ENCODE assay signal across 21 cellular contexts in genomic region chr13:110226051-110226562, GRCh38.
DNase-seq lines count a peak whose midpoint lies in the region; ATAC-seq, FAIRE-seq and TF ChIP-seq lines count a peak whose summit lies in the region.
"Had no signal": no experiment of that assay in that cellular context is flagged by ENCODE, and none has a peak within 500 bp of the region (broad histone marks: within the 10 kb centered on the region; RNA-seq: fewer than 3 reads in every experiment).

No MANE protein-coding gene starts in this region.

- DNase-seq in HepG2 (ENCODE audit: low spot score) (no peak), fibroblast of pulmonary artery (ENCODE audit: low read depth) (peak; percentile 68), amniotic stem cell (lab: John Stamatoyannopoulos, UW) (no peak), neuronal stem cell (ENCODE audit: low spot score) (no peak)
- DNase-seq in activated effector memory CD4-positive, alpha-beta T cell treated with anti-CD3 and anti-CD28 coated beads, Interleukin-2, amount 50 U/mL, for 16 hours: no peak
- DNase-seq: activated T-cell treated with anti-CD3 and anti-CD28 coated beads for 4 hours; COR-L47; dorsolateral prefrontal cortex; foreskin fibroblast; Karpas-422; NCI-H1694; NCI-H526 treated with DMSO at 0.1 percent for 48 hours; stimulated activated CD4-positive, alpha-beta T cell treated with anti-CD3 and anti-CD28 coated beads, Interleukin-4, amount 100 ng/mL, for 1 hour; T-helper 1 cell had no signal

- no peak overlapping the region for H3K9ac ChIP-seq in liver (ENCODE audit: low read depth in 1 of 2, low read length in 2 of 2)
- no peak overlapping the region for H3K9ac ChIP-seq in HepG2 (ENCODE audit: insufficient read depth, low read depth, low read length)
- no peak overlapping the region for H3K9ac ChIP-seq in rectal smooth muscle tissue (ENCODE audit: low read length)
- no peak overlapping the region for H3K9ac ChIP-seq in neuronal stem cell (ENCODE audit: low read depth, low read length, poor library complexity)

- H4K91ac ChIP-seq in neuronal stem cell (ENCODE audit: low read depth, low read length, poor library complexity): no peak overlapping the region

- no peak overlapping the region for H2BK120ac ChIP-seq in neuronal stem cell (ENCODE audit: low read depth, low read length)

- 57% methylated on average over 2 of the region's 2 CpGs for WGBS in liver
- 84% methylated on average over 2 of the region's 2 CpGs for WGBS in HepG2 (ENCODE audit: low lambda C conversion rate)
- no CpG with 5 or more reads among the region's 2 CpGs for WGBS in neuronal stem cell (ENCODE audit: extremely low coverage in 2 of 2, insufficient read length in 2 of 2, insufficient replicate concordance in 1 of 2), 2 donors

- peak; percentile 4 to 32 for TF ChIP-seq RAD21 in liver (IDR thresholded peaks at IDR 0.05)
- TF ChIP-seq RAD21 in HepG2 (CRISPR knock-in tag; IDR thresholded peaks at IDR 0.05): no peak

- no peak for TF ChIP-seq EP300 in HepG2 (IDR thresholded peaks at IDR 0.05; ENCODE audit: low read depth in 2 of 2, low read length in 2 of 2)
- no peak for TF ChIP-seq EP300 in HepG2 (CRISPR knock-in tag; IDR thresholded peaks at IDR 0.05; ENCODE audit: borderline replicate concordance)

- in situ Hi-C loops in HepG2 (cut with HindIII; ENCODE audit: extremely low pct_ligation_motif_present, low pct_unique_long_range_greater_than_20kb): no loop called here

- POLR2A ChIA-PET in HepG2 (lab: Yijun Ruan, JAX): no interaction called here

- CTCF ChIA-PET in HepG2 (lab: Yijun Ruan, JAX; ENCODE audit: low intra/inter-chr PET ratio, low total read pairs): no interaction called here

- no peak overlapping the region for H2AK5ac ChIP-seq in neuronal stem cell (ENCODE audit: low read depth, low read length)

- H3K36me3 ChIP-seq in liver (ENCODE audit: control insufficient read depth in 4 of 4, insufficient read depth in 3 of 4, low read depth in 1 of 4, low read length in 3 of 4): no peaks in the 10 kb centered on the region
- H3K36me3 ChIP-seq in HepG2 (replicated peaks in 1 of 2; ENCODE audit: control insufficient read depth in 1 of 2, insufficient read depth in 2 of 2, low read length in 2 of 2): no peaks in the 10 kb centered on the region
- no peaks in the 10 kb centered on the region for H3K36me3 ChIP-seq in rectal smooth muscle tissue (ENCODE audit: control insufficient read depth, insufficient read depth, low read length)
- no peaks in the 10 kb centered on the region for H3K36me3 ChIP-seq in neuronal stem cell (replicated peaks in 1 of 2; ENCODE audit: control insufficient read depth in 2 of 2, insufficient read depth in 2 of 2, low read length in 2 of 2)
- H3K36me3 ChIP-seq: HAP-1 had no signal

- no peaks in the 10 kb centered on the region for H4K20me1 ChIP-seq in HepG2 (ENCODE audit: insufficient read depth, low read length)

- H3K4me1 ChIP-seq in liver (ENCODE audit: control insufficient read depth in 4 of 4, insufficient read depth in 4 of 4, low read length in 3 of 4) (peaks cover 0 to 2% (median 0%) of the 10 kb centered on the region in 4 donors), HepG2 (ENCODE audit: insufficient read depth, low read length) (no peaks in the 10 kb centered on the region), rectal smooth muscle tissue (ENCODE audit: control insufficient read depth, insufficient read depth, low read length) (peaks cover 16% of the 10 kb centered on the region), neuronal stem cell (ENCODE audit: control insufficient read depth in 2 of 2, insufficient read depth in 1 of 2, low read depth in 1 of 2, low read length in 2 of 2) (peaks cover 6 to 10% of the 10 kb centered on the region in 2 donors)
- H3K4me1 ChIP-seq: HAP-1 had no signal

- H3K79me2 ChIP-seq in HepG2 (ENCODE audit: insufficient read depth, low read length): no peaks in the 10 kb centered on the region

- no peak overlapping the region for H2BK5ac ChIP-seq in neuronal stem cell (ENCODE audit: low read length)

- no peak overlapping the region for H4K8ac ChIP-seq in neuronal stem cell (ENCODE audit: low read depth, low read length)

- no peak overlapping the region for H3K4me2 ChIP-seq in HepG2 (ENCODE audit: low read depth, low read length)
- no peak overlapping the region for H3K4me2 ChIP-seq in neuronal stem cell (ENCODE audit: insufficient read depth, low read length, poor library complexity, severe bottlenecking)

- H3K4me3 ChIP-seq in liver (ENCODE audit: low read depth in 1 of 3, low read length in 3 of 3) (no peak overlapping the region), HepG2 (replicated peaks in 1 of 3; ENCODE audit: insufficient read depth in 1 of 3, low read depth in 2 of 3, low read length in 3 of 3) (no peak overlapping the region), fibroblast of pulmonary artery (replicated peaks; ENCODE audit: low read depth, low read length) (no peak overlapping the region), rectal smooth muscle tissue (ENCODE audit: low read length) (no peak overlapping the region), neuronal stem cell (ENCODE audit: low read length in 2 of 2) (no peak overlapping the region)
- H3K4me3 ChIP-seq: dorsolateral prefrontal cortex, HAP-1 had no signal

- H3K27ac ChIP-seq in liver (ENCODE audit: low read depth in 1 of 2, low read length in 2 of 2) (peak overlapping the region in 1 of 2 donors; percentile 51), HepG2 (ENCODE audit: extremely low read length, insufficient read depth, low read length) (no peak overlapping the region), rectal smooth muscle tissue (ENCODE audit: low read depth, low read length) (peak overlapping the region; percentile 23), neuronal stem cell (replicated peaks; ENCODE audit: low read length) (no peak overlapping the region)

- H2BK12ac ChIP-seq in neuronal stem cell (ENCODE audit: low read length): no peak overlapping the region

- no peak overlapping the region for H2BK15ac ChIP-seq in neuronal stem cell (ENCODE audit: low read length)

- no peak overlapping the region for H3K18ac ChIP-seq in neuronal stem cell (ENCODE audit: low read length)

- H3K23ac ChIP-seq in neuronal stem cell (ENCODE audit: low read depth, low read length, poor library complexity): no peak overlapping the region

- ATAC-seq in HepG2 (no peak), GM19328 (IDR thresholded peaks at IDR 0.05; ENCODE audit: unreplicated experiment) (no peak)
- ATAC-seq: activated CD4-positive, CD25-positive, alpha-beta regulatory T cell treated with anti-CD3 and anti-CD28 coated beads, Interleukin-2, amount 50 U/mL, for 24 hours; Panc1 had no signal

- no peak for FAIRE-seq in HepG2 (lab: Jason Lieb, UNC)
- FAIRE-seq: islet of Langerhans had no signal

- H3K14ac ChIP-seq in neuronal stem cell (ENCODE audit: low read length): no peak overlapping the region

- H3K9me3 ChIP-seq in liver (ENCODE audit: control insufficient read depth in 4 of 4, low read length in 3 of 4) (no peaks in the 10 kb centered on the region), HepG2 (ENCODE audit: low read length) (no peaks in the 10 kb centered on the region), neuronal stem cell (replicated peaks in 1 of 2; ENCODE audit: control insufficient read depth in 2 of 2, insufficient read depth in 1 of 2, low read depth in 1 of 2, low read length in 2 of 2) (no peaks in the 10 kb centered on the region)
- H3K9me3 ChIP-seq: HAP-1 had no signal

- H3K27me3 ChIP-seq in liver (ENCODE audit: control insufficient read depth in 4 of 4, insufficient read depth in 4 of 4, low read length in 3 of 4): no peaks in the 10 kb centered on the region
- peaks cover 2 to 19% of the 10 kb centered on the region in 2 experiments; a peak in 3 of 5 replicates for H3K27me3 ChIP-seq in HepG2 (ENCODE audit: control insufficient read depth in 1 of 2, insufficient read depth in 2 of 2, low read length in 2 of 2)
- no peaks in the 10 kb centered on the region for H3K27me3 ChIP-seq in rectal smooth muscle tissue (ENCODE audit: control insufficient read depth, insufficient read depth, low read length)
- no peaks in the 10 kb centered on the region for H3K27me3 ChIP-seq in neuronal stem cell (ENCODE audit: control insufficient read depth in 3 of 3, insufficient read depth in 3 of 3, low read depth in 1 of 3, low read length in 3 of 3)
- H3K27me3 ChIP-seq: dorsolateral prefrontal cortex had no signal

- intact Hi-C loops in HepG2 (cut with micrococcal nuclease; ENCODE audit: unreplicated experiment): no loop called here

- TF ChIP-seq POLR2A in HepG2 (IDR thresholded peaks at IDR 0.05; ENCODE audit: insufficient read depth in 1 of 2, low read depth in 2 of 2, low read length in 2 of 2): no peak

- H2AFZ ChIP-seq in HepG2 (ENCODE audit: low read length) (no peak overlapping the region), neuronal stem cell (ENCODE audit: low read length) (no peak overlapping the region)

- no peak overlapping the region for H3K4ac ChIP-seq in neuronal stem cell (ENCODE audit: low read length)

- H3K79me1 ChIP-seq in neuronal stem cell (ENCODE audit: low read depth, low read length): peaks cover 6% of the 10 kb centered on the region

- no peak for TF ChIP-seq CTCF in liver (IDR thresholded peaks at IDR 0.05; ENCODE audit: low read depth, low read length, missing input control)
- TF ChIP-seq CTCF in HepG2 (CRISPR knock-in tag; IDR thresholded peaks at IDR 0.05): no peak
- no peak for TF ChIP-seq CTCF in fibroblast of pulmonary artery (IDR thresholded peaks at IDR 0.05; ENCODE audit: low read length, missing control alignments)

- BruUV-seq in HepG2 (replicated peaks; lab: Mats Ljungman, UMichigan): no TSS peak

TF ChIP-seq in HepG2, 621 proteins besides CTCF, POLR2A, EP300 and RAD21:
- no peak for TF ChIP-seq NFE2 (CRISPR knock-in tag; IDR thresholded peaks at IDR 0.05)
- no peak for TF ChIP-seq CHD2 (IDR thresholded peaks at IDR 0.05; ENCODE audit: low read depth, low read length)
- TF ChIP-seq ZNF234 (CRISPR knock-in tag; conservative IDR thresholded peaks at IDR 0.05): no peak
- no peak for TF ChIP-seq ZNF777 (CRISPR knock-in tag; IDR thresholded peaks at IDR 0.05)
- TF ChIP-seq TRIM24 (CRISPR knock-in tag; IDR thresholded peaks at IDR 0.05): no peak
- TF ChIP-seq ZNF383 (CRISPR knock-in tag; IDR thresholded peaks at IDR 0.05; ENCODE audit: borderline replicate concordance): no peak
- TF ChIP-seq, protein P1, sequence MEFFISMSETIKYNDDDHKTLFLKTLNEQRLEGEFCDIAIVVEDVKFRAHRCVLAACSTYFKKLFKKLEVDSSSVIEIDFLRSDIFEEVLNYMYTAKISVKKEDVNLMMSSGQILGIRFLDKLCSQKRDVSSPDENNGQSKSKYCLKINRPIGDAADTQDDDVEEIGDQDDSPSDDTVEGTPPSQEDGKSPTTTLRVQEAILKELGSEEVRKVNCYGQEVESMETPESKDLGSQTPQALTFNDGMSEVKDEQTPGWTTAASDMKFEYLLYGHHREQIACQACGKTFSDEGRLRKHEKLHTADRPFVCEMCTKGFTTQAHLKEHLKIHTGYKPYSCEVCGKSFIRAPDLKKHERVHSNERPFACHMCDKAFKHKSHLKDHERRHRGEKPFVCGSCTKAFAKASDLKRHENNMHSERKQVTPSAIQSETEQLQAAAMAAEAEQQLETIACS (CRISPR knock-in tag; IDR thresholded peaks at IDR 0.05): no peak
- no peak for TF ChIP-seq POLR2AphosphoS5 (IDR thresholded peaks at IDR 0.05; ENCODE audit: low read depth, low read length)
- no peak for TF ChIP-seq ZNF614 (CRISPR knock-in tag; IDR thresholded peaks at IDR 0.05; ENCODE audit: borderline replicate concordance)
- TF ChIP-seq ZNF891 (CRISPR knock-in tag; IDR thresholded peaks at IDR 0.05): no peak
